20 cellular contexts compared by ENCODE assay signal in genomic region chr12:128804762-128805161, GRCh38. TPM values are rescaled to one million over a fixed set of nuclear protein-coding genes. Genes with fewer than 3 reads are reported as not detected.
DNase-seq lines count a peak whose midpoint lies in the region; ATAC-seq and TF ChIP-seq lines count a peak whose summit lies in the region.
"Had no signal": no experiment of that assay in that cellular context is flagged by ENCODE, and none has a peak within 500 bp of the region (broad histone marks: within the 10 kb centered on the region; RNA-seq: fewer than 3 reads in every experiment).

No MANE protein-coding gene starts in this region.

- peaks cover 24 to 41% of the 10 kb centered on the region in 2 donors for H3K36me3 Mint-ChIP-seq in naive B cell
- peaks cover 69% of the 10 kb centered on the region for H3K36me3 Mint-ChIP-seq in stimulated activated memory B cell treated with anti-CD40 and anti-IgM and Interleukin-4, amounts not matched to agents 10 μg/mL and 1 μg/mL and 100 μg/mL, for 72 hours
- H3K36me3 Mint-ChIP-seq in nephron progenitor cell (ENCODE audit: low read depth) = peaks cover 79% of the 10 kb centered on the region

- peaks cover 11 to 19% (median 17%) of the 10 kb centered on the region in 4 donors for H3K4me1 ChIP-seq in esophagus muscularis mucosa
- H3K4me1 ChIP-seq: A549 had no signal

- peaks cover 29 to 70% (median 43%) of the 10 kb centered on the region in 3 donors for H3K4me1 Mint-ChIP-seq in naive B cell
- H3K4me1 Mint-ChIP-seq in stimulated activated memory B cell treated with anti-CD40 and anti-IgM and Interleukin-4, amounts not matched to agents 10 μg/mL and 1 μg/mL and 100 μg/mL, for 72 hours = peaks cover 55% of the 10 kb centered on the region
- H3K4me1 Mint-ChIP-seq in nephron progenitor cell = peaks cover 32% of the 10 kb centered on the region

- 96% methylated on average over 8 of the region's 8 CpGs for WGBS in esophagus muscularis mucosa

- H3F3A ChIP-seq in SU-DHL-6 (ENCODE audit: insufficient read depth) = peaks cover 33% of the 10 kb centered on the region

- intact Hi-C loops in esophagus muscularis mucosa (cut with DNase I) = no loop called here

- H3K4me3 Mint-ChIP-seq in naive B cell (peak overlapping the region in 3 of 8 donors; percentile 44 to 64 (median 47)), nephron progenitor cell (no peak overlapping the region)
- H3K4me3 Mint-ChIP-seq in stimulated activated memory B cell treated with anti-CD40 and anti-IgM and Interleukin-4, amounts not matched to agents 10 μg/mL and 1 μg/mL and 100 μg/mL, for 72 hours = no peak overlapping the region
- H3K4me3 Mint-ChIP-seq: CD14-positive monocyte; CD4-positive, alpha-beta memory T cell; H9 had no signal

- TF ChIP-seq CTCF in SU-DHL-6 (IDR thresholded peaks at IDR 0.05; ENCODE audit: insufficient read depth, low read length, poor library complexity, severe bottlenecking) = no peak
- TF ChIP-seq CTCF in esophagus muscularis mucosa (IDR thresholded peaks at IDR 0.05) = no peak
- TF ChIP-seq CTCF in nephron progenitor cell (IDR thresholded peaks at IDR 0.05) = no peak

- H4K20me1 ChIP-seq in SU-DHL-6 (ENCODE audit: low read depth, low read length) = peaks cover 9% of the 10 kb centered on the region; the same call in 1 of the 2 replicates

- peaks cover 58% of the 10 kb centered on the region for H3K36me3 ChIP-seq in SU-DHL-6 (ENCODE audit: low read length)
- H3K36me3 ChIP-seq in esophagus muscularis mucosa = peaks cover 34 to 67% (median 48%) of the 10 kb centered on the region in 4 donors

- H3K4me2 ChIP-seq in SU-DHL-6 (ENCODE audit: low read depth, low read length, poor library complexity, severe bottlenecking) = peak overlapping the region; percentile 59
- H3K4me2 ChIP-seq: A549, BLaER1 had no signal

- no peak for TF ChIP-seq POLR2A in esophagus muscularis mucosa (IDR thresholded peaks at IDR 0.05; ENCODE audit: low read depth)

- H3K27me3 ChIP-seq in SU-DHL-6 (ENCODE audit: low read length) (no peaks in the 10 kb centered on the region), esophagus muscularis mucosa (no peaks in the 10 kb centered on the region)
- H3K27me3 ChIP-seq: BLaER1 had no signal

- no peaks in the 10 kb centered on the region for H3K9me2 ChIP-seq in SU-DHL-6 (replicated peaks; ENCODE audit: insufficient read depth, low read length)

- ATAC-seq in HG03521 (IDR thresholded peaks at IDR 0.05; ENCODE audit: unreplicated experiment) (peak; percentile 58), naive B cell (ENCODE audit: low read depth in 2 of 2) (no peak), HG03378 (IDR thresholded peaks at IDR 0.05; ENCODE audit: unreplicated experiment) (no peak)
- ATAC-seq in stimulated activated memory B cell treated with anti-CD40 and anti-IgM and Interleukin-4, amounts not matched to agents 10 μg/mL and 1 μg/mL and 100 μg/mL, for 72 hours = no peak
- ATAC-seq: A549, K562 had no signal

- peak overlapping the region in 4 of 6 donors; percentile 10 to 86 (median 64) for H3K27ac Mint-ChIP-seq in naive B cell
- H3K27ac Mint-ChIP-seq in stimulated activated memory B cell treated with anti-CD40 and anti-IgM and Interleukin-4, amounts not matched to agents 10 μg/mL and 1 μg/mL and 100 μg/mL, for 72 hours = peak overlapping the region; percentile 27
- H3K27ac Mint-ChIP-seq in nephron progenitor cell = no peak overlapping the region
- H3K27ac Mint-ChIP-seq: CD4-positive, alpha-beta memory T cell; H9 had no signal

- peaks cover 92% of the 10 kb centered on the region for H3K79me2 ChIP-seq in SU-DHL-6 (ENCODE audit: insufficient read depth, low read length)

- H3K27me3 Mint-ChIP-seq in naive B cell (no peaks in the 10 kb centered on the region), nephron progenitor cell (ENCODE audit: low read depth, poor library complexity) (no peaks in the 10 kb centered on the region)
- H3K27me3 Mint-ChIP-seq in stimulated activated memory B cell treated with anti-CD40 and anti-IgM and Interleukin-4, amounts not matched to agents 10 μg/mL and 1 μg/mL and 100 μg/mL, for 72 hours = no peaks in the 10 kb centered on the region
- H3K27me3 Mint-ChIP-seq: CD4-positive, alpha-beta memory T cell had no signal

- peak overlapping the region; percentile 22; the same call in 1 of the 2 replicates for H3K9ac ChIP-seq in SU-DHL-6 (ENCODE audit: low read length)
- H3K9ac ChIP-seq: BLaER1 had no signal

- no peaks in the 10 kb centered on the region for H3K9me3 ChIP-seq in SU-DHL-6 (ENCODE audit: insufficient read depth, low read length)
- peaks cover 0 to 4% (median 0%) of the 10 kb centered on the region in 4 donors for H3K9me3 ChIP-seq in esophagus muscularis mucosa

- H3K4me3 ChIP-seq in SU-DHL-6 (ENCODE audit: insufficient read depth, low read length, poor library complexity, severe bottlenecking) (no peak overlapping the region), esophagus muscularis mucosa (no peak overlapping the region)
- H3K4me3 ChIP-seq: A549, BLaER1, K562 had no signal

- H2AFZ ChIP-seq in SU-DHL-6 (ENCODE audit: low read depth, low read length, severe bottlenecking) = no peak overlapping the region

- no peak for DNase-seq in naive B cell
- DNase-seq in esophagus muscularis mucosa (ENCODE audit: extremely low spot score) = no peak
- DNase-seq in NCI-H2107 (lab: John Stamatoyannopoulos, UW) = no peak
- DNase-seq in nephron progenitor cell = no peak
- DNase-seq: AML-193; Calu3; CD4-positive, alpha-beta memory T cell; DMS79 treated with DMSO at 0.1 percent for 48 hours; GF-D8; H9 had no signal

- TF ChIP-seq EP300 in esophagus muscularis mucosa (IDR thresholded peaks at IDR 0.05) = no peak

- H3K9me3 Mint-ChIP-seq in naive B cell = no peaks in the 10 kb centered on the region
- H3K9me3 Mint-ChIP-seq in stimulated activated memory B cell treated with anti-CD40 and anti-IgM and Interleukin-4, amounts not matched to agents 10 μg/mL and 1 μg/mL and 100 μg/mL, for 72 hours = no peaks in the 10 kb centered on the region
- peaks cover 25% of the 10 kb centered on the region for H3K9me3 Mint-ChIP-seq in nephron progenitor cell
- H3K9me3 Mint-ChIP-seq: CD4-positive, alpha-beta memory T cell; H9 had no signal

- H3K27ac ChIP-seq in SU-DHL-6 (ENCODE audit: low read depth, low read length) = peak overlapping the region; percentile 93
- no peak overlapping the region for H3K27ac ChIP-seq in esophagus muscularis mucosa (replicated peaks in 1 of 4)
- H3K27ac ChIP-seq: A549, BLaER1, HL-60 had no signal

RNA-seq across cellular contexts. Expression of gene SLC15A4, which starts 19.0 kb away (rescaled TPM):
- 10 to 100 TPM in 4 of 6 donors, 1 to 10 TPM in 2; 4.5 to 34.3 (median 13.8) TPM for polyA plus RNA-seq in naive B cell (ENCODE audit: low read depth in 6 of 6)
- 10 to 100 TPM; 37.5 to 43.0 (median 39.6) TPM for total RNA-seq in esophagus muscularis mucosa

RNA-seq across cellular contexts. Expression of gene GLT1D1, which starts 48.5 kb away (rescaled TPM):
- under 1 TPM in 4 of 6 donors, not detected in 2; 0.13 to 0.52 (median 0.33) TPM for polyA plus RNA-seq in naive B cell (ENCODE audit: low read depth in 6 of 6)
- 1 to 10 TPM in 1 of 4 donors, under 1 TPM in 3; under 0.01 to 1.5 (median 0.32) TPM for total RNA-seq in esophagus muscularis mucosa
- total RNA-seq: Calu3; CD4-positive, alpha-beta memory T cell; HT1080 had no signal
- polyA plus RNA-seq: A549; CD4-positive, alpha-beta memory T cell; K562 had no signal
